2 cellular contexts compared by ENCODE assay signal in the genomic region with DNA sequence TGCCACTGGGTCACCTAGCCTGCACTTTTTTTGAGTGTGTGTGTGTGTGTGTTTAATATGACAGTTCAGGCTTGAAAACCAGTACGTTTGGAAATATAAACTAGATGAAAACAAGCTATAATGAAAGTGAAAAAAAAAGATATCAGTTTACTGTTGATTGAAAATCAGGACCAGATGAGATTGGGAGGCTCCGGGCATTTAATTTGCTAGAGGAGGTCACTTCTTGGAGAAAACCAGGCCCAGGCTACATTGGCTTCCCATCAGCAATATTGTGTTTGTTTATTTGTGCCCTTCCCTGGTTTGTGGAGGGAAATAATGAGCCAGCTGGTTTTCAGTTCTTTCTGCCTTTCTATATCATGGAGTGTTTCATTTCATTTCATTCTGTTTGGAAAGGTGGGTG.
TF ChIP-seq lines count a peak whose summit lies in the region.

No MANE protein-coding gene starts in this region.

TF ChIP-seq in SK-N-SH, 30 proteins besides CTCF, POLR2A, EP300 and RAD21:
- TF ChIP-seq RXRA (IDR thresholded peaks at IDR 0.05; ENCODE audit: borderline replicate concordance, low read depth) (no peak), CHD2 (IDR thresholded peaks at IDR 0.05; ENCODE audit: low read length, partially characterized antibody) (no peak), EZH2phosphoT487 (IDR thresholded peaks at IDR 0.05; ENCODE audit: borderline replicate concordance, low read depth) (no peak), POLR2AphosphoS5 (IDR thresholded peaks at IDR 0.05; ENCODE audit: low read depth, low read length) (no peak), NFIC (IDR thresholded peaks at IDR 0.05; ENCODE audit: borderline replicate concordance) (no peak), FOSL2 (IDR thresholded peaks at IDR 0.05; ENCODE audit: borderline replicate concordance, low read depth) (no peak), RFX5 (IDR thresholded peaks at IDR 0.05; ENCODE audit: low read length) (no peak), SMC3 (IDR thresholded peaks at IDR 0.05; ENCODE audit: low read depth, low read length) (no peak), RCOR1 (IDR thresholded peaks at IDR 0.05; ENCODE audit: low read length) (no peak), SIN3A (IDR thresholded peaks at IDR 0.05; ENCODE audit: borderline replicate concordance, low read depth, low read length) (no peak), TEAD4 (IDR thresholded peaks at IDR 0.05; ENCODE audit: borderline replicate concordance, insufficient read depth) (no peak), ELF1 (IDR thresholded peaks at IDR 0.05) (no peak), TAF1 (IDR thresholded peaks at IDR 0.05; ENCODE audit: borderline replicate concordance, low read depth, low read length) (no peak), JUND (IDR thresholded peaks at IDR 0.05) (no peak), YY1 (IDR thresholded peaks at IDR 0.05; ENCODE audit: low read depth) (no peak)
- TF ChIP-seq, protein P1, sequence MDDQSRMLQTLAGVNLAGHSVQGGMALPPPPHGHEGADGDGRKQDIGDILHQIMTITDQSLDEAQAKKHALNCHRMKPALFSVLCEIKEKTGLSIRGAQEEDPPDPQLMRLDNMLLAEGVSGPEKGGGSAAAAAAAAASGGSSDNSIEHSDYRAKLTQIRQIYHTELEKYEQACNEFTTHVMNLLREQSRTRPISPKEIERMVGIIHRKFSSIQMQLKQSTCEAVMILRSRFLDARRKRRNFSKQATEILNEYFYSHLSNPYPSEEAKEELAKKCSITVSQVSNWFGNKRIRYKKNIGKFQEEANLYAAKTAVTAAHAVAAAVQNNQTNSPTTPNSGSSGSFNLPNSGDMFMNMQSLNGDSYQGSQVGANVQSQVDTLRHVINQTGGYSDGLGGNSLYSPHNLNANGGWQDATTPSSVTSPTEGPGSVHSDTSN (IDR thresholded peaks at IDR 0.05), result no peak
- TF ChIP-seq, protein P2, sequence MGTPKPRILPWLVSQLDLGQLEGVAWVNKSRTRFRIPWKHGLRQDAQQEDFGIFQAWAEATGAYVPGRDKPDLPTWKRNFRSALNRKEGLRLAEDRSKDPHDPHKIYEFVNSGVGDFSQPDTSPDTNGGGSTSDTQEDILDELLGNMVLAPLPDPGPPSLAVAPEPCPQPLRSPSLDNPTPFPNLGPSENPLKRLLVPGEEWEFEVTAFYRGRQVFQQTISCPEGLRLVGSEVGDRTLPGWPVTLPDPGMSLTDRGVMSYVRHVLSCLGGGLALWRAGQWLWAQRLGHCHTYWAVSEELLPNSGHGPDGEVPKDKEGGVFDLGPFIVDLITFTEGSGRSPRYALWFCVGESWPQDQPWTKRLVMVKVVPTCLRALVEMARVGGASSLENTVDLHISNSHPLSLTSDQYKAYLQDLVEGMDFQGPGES (IDR thresholded peaks at IDR 0.05; ENCODE audit: low read depth, low read length), result no peak
- TF ChIP-seq, protein P3, sequence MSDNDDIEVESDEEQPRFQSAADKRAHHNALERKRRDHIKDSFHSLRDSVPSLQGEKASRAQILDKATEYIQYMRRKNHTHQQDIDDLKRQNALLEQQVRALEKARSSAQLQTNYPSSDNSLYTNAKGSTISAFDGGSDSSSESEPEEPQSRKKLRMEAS (IDR thresholded peaks at IDR 0.05; ENCODE audit: low read depth), result no peak
- TF ChIP-seq, protein P4, sequence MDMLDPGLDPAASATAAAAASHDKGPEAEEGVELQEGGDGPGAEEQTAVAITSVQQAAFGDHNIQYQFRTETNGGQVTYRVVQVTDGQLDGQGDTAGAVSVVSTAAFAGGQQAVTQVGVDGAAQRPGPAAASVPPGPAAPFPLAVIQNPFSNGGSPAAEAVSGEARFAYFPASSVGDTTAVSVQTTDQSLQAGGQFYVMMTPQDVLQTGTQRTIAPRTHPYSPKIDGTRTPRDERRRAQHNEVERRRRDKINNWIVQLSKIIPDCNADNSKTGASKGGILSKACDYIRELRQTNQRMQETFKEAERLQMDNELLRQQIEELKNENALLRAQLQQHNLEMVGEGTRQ (IDR thresholded peaks at IDR 0.05; ENCODE audit: borderline replicate concordance, low read depth, low read length), result no peak

TF ChIP-seq in SK-N-SH treated with all-trans-retinoic acid at 6 μM for 48 hours, 23 proteins besides CTCF, POLR2A, EP300 and RAD21:
- TF ChIP-seq OSR1 (CRISPR knock-in tag; IDR thresholded peaks at IDR 0.05), result no peak
- no peak for TF ChIP-seq ARNTL (CRISPR knock-in tag; IDR thresholded peaks at IDR 0.05; ENCODE audit: borderline replicate concordance, low read depth)
- TF ChIP-seq, protein P5, sequence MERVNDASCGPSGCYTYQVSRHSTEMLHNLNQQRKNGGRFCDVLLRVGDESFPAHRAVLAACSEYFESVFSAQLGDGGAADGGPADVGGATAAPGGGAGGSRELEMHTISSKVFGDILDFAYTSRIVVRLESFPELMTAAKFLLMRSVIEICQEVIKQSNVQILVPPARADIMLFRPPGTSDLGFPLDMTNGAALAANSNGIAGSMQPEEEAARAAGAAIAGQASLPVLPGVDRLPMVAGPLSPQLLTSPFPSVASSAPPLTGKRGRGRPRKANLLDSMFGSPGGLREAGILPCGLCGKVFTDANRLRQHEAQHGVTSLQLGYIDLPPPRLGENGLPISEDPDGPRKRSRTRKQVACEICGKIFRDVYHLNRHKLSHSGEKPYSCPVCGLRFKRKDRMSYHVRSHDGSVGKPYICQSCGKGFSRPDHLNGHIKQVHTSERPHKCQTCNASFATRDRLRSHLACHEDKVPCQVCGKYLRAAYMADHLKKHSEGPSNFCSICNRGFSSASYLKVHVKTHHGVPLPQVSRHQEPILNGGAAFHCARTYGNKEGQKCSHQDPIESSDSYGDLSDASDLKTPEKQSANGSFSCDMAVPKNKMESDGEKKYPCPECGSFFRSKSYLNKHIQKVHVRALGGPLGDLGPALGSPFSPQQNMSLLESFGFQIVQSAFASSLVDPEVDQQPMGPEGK (CRISPR knock-in tag; IDR thresholded peaks at IDR 0.05; ENCODE audit: borderline replicate concordance), result no peak
- no peak for TF ChIP-seq TCF4 (CRISPR knock-in tag; IDR thresholded peaks at IDR 0.05; ENCODE audit: borderline replicate concordance)
- TF ChIP-seq, protein P6, sequence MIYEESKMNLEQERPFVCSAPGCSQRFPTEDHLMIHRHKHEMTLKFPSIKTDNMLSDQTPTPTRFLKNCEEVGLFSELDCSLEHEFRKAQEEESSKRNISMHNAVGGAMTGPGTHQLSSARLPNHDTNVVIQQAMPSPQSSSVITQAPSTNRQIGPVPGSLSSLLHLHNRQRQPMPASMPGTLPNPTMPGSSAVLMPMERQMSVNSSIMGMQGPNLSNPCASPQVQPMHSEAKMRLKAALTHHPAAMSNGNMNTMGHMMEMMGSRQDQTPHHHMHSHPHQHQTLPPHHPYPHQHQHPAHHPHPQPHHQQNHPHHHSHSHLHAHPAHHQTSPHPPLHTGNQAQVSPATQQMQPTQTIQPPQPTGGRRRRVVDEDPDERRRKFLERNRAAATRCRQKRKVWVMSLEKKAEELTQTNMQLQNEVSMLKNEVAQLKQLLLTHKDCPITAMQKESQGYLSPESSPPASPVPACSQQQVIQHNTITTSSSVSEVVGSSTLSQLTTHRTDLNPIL (CRISPR knock-in tag; IDR thresholded peaks at IDR 0.05; ENCODE audit: low read depth), result no peak
- TF ChIP-seq ESRRG (CRISPR knock-in tag; IDR thresholded peaks at IDR 0.05), result no peak
- no peak for TF ChIP-seq RARB (CRISPR knock-in tag; IDR thresholded peaks at IDR 0.05)
- TF ChIP-seq, protein P7, sequence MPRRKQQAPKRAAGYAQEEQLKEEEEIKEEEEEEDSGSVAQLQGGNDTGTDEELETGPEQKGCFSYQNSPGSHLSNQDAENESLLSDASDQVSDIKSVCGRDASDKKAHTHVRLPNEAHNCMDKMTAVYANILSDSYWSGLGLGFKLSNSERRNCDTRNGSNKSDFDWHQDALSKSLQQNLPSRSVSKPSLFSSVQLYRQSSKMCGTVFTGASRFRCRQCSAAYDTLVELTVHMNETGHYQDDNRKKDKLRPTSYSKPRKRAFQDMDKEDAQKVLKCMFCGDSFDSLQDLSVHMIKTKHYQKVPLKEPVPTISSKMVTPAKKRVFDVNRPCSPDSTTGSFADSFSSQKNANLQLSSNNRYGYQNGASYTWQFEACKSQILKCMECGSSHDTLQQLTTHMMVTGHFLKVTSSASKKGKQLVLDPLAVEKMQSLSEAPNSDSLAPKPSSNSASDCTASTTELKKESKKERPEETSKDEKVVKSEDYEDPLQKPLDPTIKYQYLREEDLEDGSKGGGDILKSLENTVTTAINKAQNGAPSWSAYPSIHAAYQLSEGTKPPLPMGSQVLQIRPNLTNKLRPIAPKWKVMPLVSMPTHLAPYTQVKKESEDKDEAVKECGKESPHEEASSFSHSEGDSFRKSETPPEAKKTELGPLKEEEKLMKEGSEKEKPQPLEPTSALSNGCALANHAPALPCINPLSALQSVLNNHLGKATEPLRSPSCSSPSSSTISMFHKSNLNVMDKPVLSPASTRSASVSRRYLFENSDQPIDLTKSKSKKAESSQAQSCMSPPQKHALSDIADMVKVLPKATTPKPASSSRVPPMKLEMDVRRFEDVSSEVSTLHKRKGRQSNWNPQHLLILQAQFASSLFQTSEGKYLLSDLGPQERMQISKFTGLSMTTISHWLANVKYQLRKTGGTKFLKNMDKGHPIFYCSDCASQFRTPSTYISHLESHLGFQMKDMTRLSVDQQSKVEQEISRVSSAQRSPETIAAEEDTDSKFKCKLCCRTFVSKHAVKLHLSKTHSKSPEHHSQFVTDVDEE (CRISPR knock-in tag; IDR thresholded peaks at IDR 0.05), result no peak
- no peak for TF ChIP-seq GLIS3 (CRISPR knock-in tag; IDR thresholded peaks at IDR 0.05)
- no peak for TF ChIP-seq ZNF70 (CRISPR knock-in tag; IDR thresholded peaks at IDR 0.05)
